Comparison of ENCODE assay signal across 8 cellular contexts in genomic region chr17:17712268-17712924, GRCh38. TPM values are rescaled to one million over a fixed set of nuclear protein-coding genes. Genes with fewer than 3 reads are reported as not detected.
DNase-seq lines count a peak whose midpoint lies in the region; ATAC-seq lines count a peak whose summit lies in the region.

No MANE protein-coding gene starts in this region.

- no peak overlapping the region for H3K4me3 ChIP-seq in right cardiac atrium (ENCODE audit: low read length)

- ATAC-seq in right cardiac atrium (no peak), HG03103 (IDR thresholded peaks at IDR 0.05; ENCODE audit: low read depth, unreplicated experiment) (peak; percentile 79), GM19324 (IDR thresholded peaks at IDR 0.05; ENCODE audit: low FRiP score, unreplicated experiment) (no peak)

- DNase-seq in right cardiac atrium (peak in 1 of 3 donors; percentile 2), cardiac septum (ENCODE audit: low spot score) (no peak), UCSD-AML1 (lab: John Stamatoyannopoulos, UW; ENCODE audit: unreplicated experiment) (peak; percentile 30), iris pigment epithelial cell (ENCODE audit: low read depth) (peak; percentile 99), ureter (ENCODE audit: low spot score) (no peak), KG1 (lab: John Stamatoyannopoulos, UW) (no peak)

- H3K27me3 ChIP-seq in right cardiac atrium (ENCODE audit: control insufficient read depth, insufficient read depth) = no peaks in the 10 kb centered on the region

- intact Hi-C loops in right cardiac atrium (cut with DNase I) (no loop called here), cardiac septum (cut with DNase I) (loop anchor here (2.0 kb wide), 1 partner anchor 18 kb away; no protein-coding TSS in a partner anchor)

- 84% methylated on average over 5 of the region's 5 CpGs for WGBS in right cardiac atrium

- peak overlapping the region; percentile 37 for H3K27ac ChIP-seq in right cardiac atrium (ENCODE audit: low read length)

- H3K9me3 ChIP-seq in right cardiac atrium (ENCODE audit: control insufficient read depth, low read length) = no peaks in the 10 kb centered on the region

- H3K4me1 ChIP-seq in right cardiac atrium (ENCODE audit: control insufficient read depth, insufficient read depth, low read length) = peaks cover 14% of the 10 kb centered on the region

RNA-seq across cellular contexts. Expression of gene RAI1, which starts 31.1 kb away (rescaled TPM):
- total RNA-seq in right cardiac atrium (10 to 100 TPM; 18.2 to 26.8 (median 23.4) TPM), cardiac septum (28.8 TPM), ureter (117 TPM)
- 18.8 TPM for polyA plus RNA-seq in right cardiac atrium

Comparison
In these comparisons a context has a peak if more than half of its experiments do, and no peak if none do; other contexts are left out.
1. DNase-seq: peak in UCSD-AML1 (single experiment) and iris pigment epithelial cell (single experiment); none in cardiac septum (single experiment), ureter (single experiment) and KG1 (single experiment).